Comparison of ENCODE assay signal across 8 cellular contexts in genomic region chr7:66628361-66629221, GRCh38. TPM values are rescaled to one million over a fixed set of nuclear protein-coding genes. Genes with fewer than 3 reads are reported as not detected.
DNase-seq lines count a peak whose midpoint lies in the region; ATAC-seq and TF ChIP-seq lines count a peak whose summit lies in the region.

Gene KCTD7, plus strand, starts transcription at chr7:66628881. Its CDS starts 184 bp downstream, at chr7:66629065.

- DNase-seq in DMS153 (lab: John Stamatoyannopoulos, UW) = peak; percentile 95
- peak; percentile 62 for DNase-seq in OCI-M2 (lab: John Stamatoyannopoulos, UW; ENCODE audit: unreplicated experiment)
- peak; percentile 96 for DNase-seq in activated T-cell treated with anti-CD3 and anti-CD28 coated beads for 48 hours (ENCODE audit: low read depth)
- DNase-seq in epithelial cell of prostate (ENCODE audit: low read depth, low spot score) = peak; percentile 92
- peak; percentile 98 for DNase-seq in mucosa of gallbladder (ENCODE audit: low spot score)
- peak; percentile 95 for DNase-seq in stimulated activated CD8-positive, alpha-beta memory T cell treated with anti-CD3 and anti-CD28 coated beads, Interleukin-4, amount 100 ng/mL, for 24 hours (ENCODE audit: low read depth)

- ATAC-seq in GM21619 (IDR thresholded peaks at IDR 0.05; ENCODE audit: unreplicated experiment) = peak; percentile 84

- peak within 1 kb of the TSS; percentile 75 for H3K27ac ChIP-seq in epithelial cell of prostate

- TF ChIP-seq EP300 in Ishikawa (IDR thresholded peaks at IDR 0.05; ENCODE audit: borderline replicate concordance) = no peak

- TF ChIP-seq RAD21 in Ishikawa (IDR thresholded peaks at IDR 0.05; ENCODE audit: low read depth) = no peak; the same call in 1 of the 2 replicates

TF ChIP-seq in Ishikawa, 13 proteins besides CTCF, POLR2A, EP300 and RAD21:
- TF ChIP-seq YY1 (IDR thresholded peaks at IDR 0.05; ENCODE audit: low read depth) (peak; percentile 29), TAF1 (IDR thresholded peaks at IDR 0.05; ENCODE audit: low read depth) (peak; percentile 54), ZBTB7A (IDR thresholded peaks at IDR 0.05; ENCODE audit: low read depth) (no peak), CREB1 (IDR thresholded peaks at IDR 0.05; ENCODE audit: low read depth) (0 out of 2 replicates have a peak, but pooled peaks have one; percentile 17), USF1 (IDR thresholded peaks at IDR 0.05) (no peak), TCF12 (IDR thresholded peaks at IDR 0.05; ENCODE audit: low read depth) (0 out of 2 replicates have a peak, but pooled peaks have one; percentile 21), REST (IDR thresholded peaks at IDR 0.05; ENCODE audit: low read depth) (no peak), EGR1 (IDR thresholded peaks at IDR 0.05) (peak; percentile 51; the same call in 1 of the 2 replicates), NFIC (IDR thresholded peaks at IDR 0.05) (no peak), MAX (IDR thresholded peaks at IDR 0.05) (peak; percentile 80), CEBPB (IDR thresholded peaks at IDR 0.05) (no peak), TEAD4 (IDR thresholded peaks at IDR 0.05) (no peak)
TF ChIP-seq in Ishikawa: peak in this region for 6.

RNA-seq across cellular contexts. Expression of gene KCTD7, which starts in this region (rescaled TPM):
- 25.3 TPM for total RNA-seq in mucosa of gallbladder

Comparison
In these comparisons a context has a peak if more than half of its experiments do, and no peak if none do; other contexts are left out.
1. Peak in every context shown above with its lines: DNase-seq, ATAC-seq and H3K27ac ChIP-seq.